8 cellular contexts compared by ENCODE assay signal in genomic region chr11:62725686-62726085, GRCh38. TPM values are rescaled to one million over a fixed set of nuclear protein-coding genes. Genes with fewer than 3 reads are reported as not detected.
A peak's percentile ranks its signal among the peaks of the same experiment; 100 is the strongest.
DNase-seq lines count a peak whose midpoint lies in the region; ATAC-seq and TF ChIP-seq lines count a peak whose summit lies in the region.

No MANE protein-coding gene starts in this region.

- ATAC-seq in DND-41 (ENCODE audit: insufficient read depth, low read depth) (no peak), GM19395 (IDR thresholded peaks at IDR 0.05; ENCODE audit: unreplicated experiment) (no peak)

- peak overlapping the region; percentile 73 for H3K27ac Mint-ChIP-seq in osteocyte (ENCODE audit: unreplicated experiment)

- no peak overlapping the region for H2AFZ ChIP-seq in DND-41 (ENCODE audit: low read depth, low read length)
- H2AFZ ChIP-seq in OCI-LY3 (ENCODE audit: low read depth, low read length): no peak overlapping the region

- in situ Hi-C loops in ACHN (cut with HindIII; ENCODE audit: low pct_ligation_motif_present, low pct_unique_long_range_greater_than_20kb, low sequenced_read_pairs): no loop called here

- no peak for DNase-seq in DND-41
- DNase-seq in epithelial cell of esophagus (ENCODE audit: low read depth): peak; percentile 47
- no peak for DNase-seq in osteocyte (ENCODE audit: extremely low spot score, unreplicated experiment)
- no peak for DNase-seq in NCI-H82 (lab: John Stamatoyannopoulos, UW)
- no peak for DNase-seq in SKM-1 (lab: John Stamatoyannopoulos, UW; ENCODE audit: unreplicated experiment)
- DNase-seq in ACHN: no peak

- H3K36me3 Mint-ChIP-seq in osteocyte (ENCODE audit: unreplicated experiment): peaks cover 36% of the 10 kb centered on the region

- H3K36me3 ChIP-seq in DND-41 (ENCODE audit: insufficient read depth, low read length): peaks cover 64% of the 10 kb centered on the region
- peaks cover 54% of the 10 kb centered on the region for H3K36me3 ChIP-seq in OCI-LY3 (replicated peaks; ENCODE audit: low read depth, low read length)

- H3K4me3 Mint-ChIP-seq in osteocyte (ENCODE audit: unreplicated experiment): peak overlapping the region; percentile 88

- H3K4me2 ChIP-seq in DND-41 (ENCODE audit: insufficient read depth, low read length) (peak overlapping the region; percentile 90), OCI-LY3 (ENCODE audit: low read length) (peak overlapping the region; percentile 91)

- peaks cover 88% of the 10 kb centered on the region for H3K79me2 ChIP-seq in DND-41 (ENCODE audit: insufficient read depth, low read length)
- peaks cover 88% of the 10 kb centered on the region for H3K79me2 ChIP-seq in OCI-LY3 (ENCODE audit: low read length)

- peaks cover 46% of the 10 kb centered on the region for H3K4me1 Mint-ChIP-seq in osteocyte (ENCODE audit: unreplicated experiment)

- H3K9ac ChIP-seq in DND-41 (ENCODE audit: low read depth, low read length) (peak overlapping the region; percentile 94), OCI-LY3 (ENCODE audit: low read length) (peak overlapping the region; percentile 99)

- H3K4me3 ChIP-seq in DND-41 (ENCODE audit: low read depth in 1 of 2, low read length in 2 of 2) (peak overlapping the region; percentile 74 to 93), OCI-LY3 (ENCODE audit: low read length) (peak overlapping the region; percentile 91), epithelial cell of esophagus (ENCODE audit: low read length) (peak overlapping the region; percentile 94)

- H3K27me3 Mint-ChIP-seq in osteocyte (ENCODE audit: unreplicated experiment): no peaks in the 10 kb centered on the region

- H4K20me1 ChIP-seq in DND-41 (ENCODE audit: insufficient read depth, low read length) (peaks cover 40% of the 10 kb centered on the region), OCI-LY3 (ENCODE audit: insufficient read depth, low read length) (peaks cover 28% of the 10 kb centered on the region)

- no peaks in the 10 kb centered on the region for H3K9me3 Mint-ChIP-seq in osteocyte (ENCODE audit: unreplicated experiment)

- peaks cover 54% of the 10 kb centered on the region for H3K4me1 ChIP-seq in DND-41 (ENCODE audit: insufficient read depth, low read length)
- H3K4me1 ChIP-seq in OCI-LY3 (ENCODE audit: low read length): peaks cover 17% of the 10 kb centered on the region

- H3K27ac ChIP-seq in DND-41 (ENCODE audit: low read length) (peak overlapping the region; percentile 100), OCI-LY3 (ENCODE audit: low read length) (peak overlapping the region; percentile 96)

- no peaks in the 10 kb centered on the region for H3K9me3 ChIP-seq in DND-41 (ENCODE audit: insufficient read depth, low read length, severe bottlenecking)
- no peaks in the 10 kb centered on the region for H3K9me3 ChIP-seq in OCI-LY3 (ENCODE audit: insufficient read depth, low read length)

- H3K27me3 ChIP-seq in DND-41 (ENCODE audit: insufficient read depth, low read length, poor library complexity) (no peaks in the 10 kb centered on the region), OCI-LY3 (ENCODE audit: low read depth, low read length) (no peaks in the 10 kb centered on the region)

- TF ChIP-seq CTCF in DND-41 (IDR thresholded peaks at IDR 0.05; ENCODE audit: borderline replicate concordance, extremely low read depth, low read length, poor library complexity, severe bottlenecking): no peak
- TF ChIP-seq CTCF in OCI-LY3 (IDR thresholded peaks at IDR 0.05; ENCODE audit: low read depth, low read length): no peak
- TF ChIP-seq CTCF in epithelial cell of esophagus (IDR thresholded peaks at IDR 0.05; ENCODE audit: insufficient read depth, low read depth, low read length, missing control alignments): no peak
- no peak for TF ChIP-seq CTCF in osteocyte (IDR thresholded peaks at IDR 0.05)

RNA-seq across cellular contexts. Expression of gene HNRNPUL2, which starts 1.6 kb away (rescaled TPM):
- 52.5 and 56.1 TPM in 2 replicates for total RNA-seq in osteocyte

RNA-seq across cellular contexts. Expression of gene TTC9C, which starts 2.6 kb away (rescaled TPM):
- 32.4 and 36.6 TPM in 2 replicates for total RNA-seq in osteocyte

RNA-seq across cellular contexts. Expression of gene GNG3, which starts 18.2 kb away (rescaled TPM):
- total RNA-seq in osteocyte: not detected in 2 replicates

RNA-seq across cellular contexts. Expression of gene BSCL2, which starts 18.5 kb away (rescaled TPM):
- 54.1 and 56.7 TPM in 2 replicates for total RNA-seq in osteocyte

RNA-seq across cellular contexts. Expression of gene ZBTB3, which starts 28.3 kb away (rescaled TPM):
- total RNA-seq in osteocyte: 11.2 and 12.9 TPM in 2 replicates
